Comparison of ENCODE assay signal across 9 cellular contexts in genomic region chr16:57801856-57802634, GRCh38. TPM values are rescaled to one million over a fixed set of nuclear protein-coding genes. Genes with fewer than 3 reads are reported as not detected.
DNase-seq lines count a peak whose midpoint lies in the region; ATAC-seq, FAIRE-seq and TF ChIP-seq lines count a peak whose summit lies in the region.
"Had no signal": no experiment of that assay in that cellular context is flagged by ENCODE, and none has a peak within 500 bp of the region (broad histone marks: within the 10 kb centered on the region; RNA-seq: fewer than 3 reads in every experiment).

A gene with protein sequence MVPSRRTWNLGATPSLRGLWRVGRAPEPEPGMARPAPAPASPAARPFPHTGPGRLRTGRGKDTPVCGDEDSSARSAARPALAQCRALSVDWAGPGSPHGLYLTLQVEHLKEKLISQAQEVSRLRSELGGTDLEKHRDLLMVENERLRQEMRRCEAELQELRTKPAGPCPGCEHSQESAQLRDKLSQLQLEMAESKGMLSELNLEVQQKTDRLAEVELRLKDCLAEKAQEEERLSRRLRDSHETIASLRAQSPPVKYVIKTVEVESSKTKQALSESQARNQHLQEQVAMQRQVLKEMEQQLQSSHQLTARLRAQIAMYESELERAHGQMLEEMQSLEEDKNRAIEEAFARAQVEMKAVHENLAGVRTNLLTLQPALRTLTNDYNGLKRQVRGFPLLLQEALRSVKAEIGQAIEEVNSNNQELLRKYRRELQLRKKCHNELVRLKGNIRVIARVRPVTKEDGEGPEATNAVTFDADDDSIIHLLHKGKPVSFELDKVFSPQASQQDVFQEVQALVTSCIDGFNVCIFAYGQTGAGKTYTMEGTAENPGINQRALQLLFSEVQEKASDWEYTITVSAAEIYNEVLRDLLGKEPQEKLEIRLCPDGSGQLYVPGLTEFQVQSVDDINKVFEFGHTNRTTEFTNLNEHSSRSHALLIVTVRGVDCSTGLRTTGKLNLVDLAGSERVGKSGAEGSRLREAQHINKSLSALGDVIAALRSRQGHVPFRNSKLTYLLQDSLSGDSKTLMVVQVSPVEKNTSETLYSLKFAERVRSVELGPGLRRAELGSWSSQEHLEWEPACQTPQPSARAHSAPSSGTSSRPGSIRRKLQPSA (minus strand): TSS chr16:57802491. CDS start chr16:57798243, 4,248 bp downstream.

- H3K4me1 ChIP-seq in Karpas-422 (ENCODE audit: low read length) = no peaks in the 10 kb centered on the region

- peak; percentile 52 for DNase-seq in GM12891 (ENCODE audit: insufficient read length, low spot score)
- peak; percentile 19 for DNase-seq in NCI-H1105 treated with DMSO at 0.1 percent for 48 hours (lab: John Stamatoyannopoulos, UW)
- peak; percentile 30 to 51 for DNase-seq in activated CD4-positive, alpha-beta T cell treated with anti-CD3 and anti-CD28 coated beads, Interleukin-2, amount 50 U/mL, for 24 hours (ENCODE audit: low read depth in 1 of 2, low spot score in 1 of 2)
- DNase-seq in dedifferentiated amniotic fluid mesenchymal stem cell (ENCODE audit: extremely low spot score) = peak; percentile 55
- DNase-seq in left colon = peak; percentile 69 to 76
- DNase-seq in stimulated activated CD4-positive, alpha-beta T cell treated with anti-CD3 and anti-CD28 coated beads, Interleukin-15, amount 100 ng/mL, for 48 hours (ENCODE audit: low read depth in 2 of 2) = peak; percentile 45 to 59
- no peak for DNase-seq in Karpas-422
- no peak for DNase-seq in cerebellar cortex (ENCODE audit: low spot score)

- no peak within 1 kb of the TSS for H3K9ac ChIP-seq in Karpas-422 (ENCODE audit: low read length)

- H3K36me3 ChIP-seq in Karpas-422 (ENCODE audit: insufficient read depth, low read length) = no peaks in the 10 kb centered on the region
- H3K36me3 ChIP-seq: neutrophil had no signal

- intact Hi-C loops in left colon (cut with DNase I, micrococcal nuclease) = no loop called here

- H3K9me3 ChIP-seq in Karpas-422 (ENCODE audit: low read length) = no peaks in the 10 kb centered on the region
- H3K9me3 ChIP-seq: neutrophil had no signal

- no peak within 1 kb of the TSS for H3K27ac ChIP-seq in Karpas-422 (ENCODE audit: low read length)
- H3K27ac ChIP-seq: neutrophil had no signal

- H3K9me2 ChIP-seq in Karpas-422 (replicated peaks; ENCODE audit: insufficient read depth, low read length) = no peaks in the 10 kb centered on the region

- no peaks in the 10 kb centered on the region for H4K20me1 ChIP-seq in Karpas-422 (ENCODE audit: insufficient read depth, low read depth, low read length)

- no peaks in the 10 kb centered on the region for H3K27me3 ChIP-seq in Karpas-422 (ENCODE audit: low read length)

- H3K4me3 ChIP-seq in Karpas-422 (ENCODE audit: low read length) = no peak within 1 kb of the TSS

- H3K79me2 ChIP-seq in Karpas-422 (ENCODE audit: low read length) = no peaks in the 10 kb centered on the region

- no peak within 1 kb of the TSS for H2AFZ ChIP-seq in Karpas-422 (ENCODE audit: low read length)

- no peak within 1 kb of the TSS for H3K4me2 ChIP-seq in Karpas-422 (ENCODE audit: low read depth, low read length, poor library complexity, severe bottlenecking)

- TF ChIP-seq POLR2A in GM12891 (IDR thresholded peaks at IDR 0.05; ENCODE audit: low read depth, low read length) = no peak

- FAIRE-seq in GM12891 (lab: Jason Lieb, UNC) = no peak

- ATAC-seq in left colon = peak; percentile 45

TF ChIP-seq in GM12891, 5 proteins besides CTCF, POLR2A, EP300 and RAD21:
- TF ChIP-seq SPI1 (IDR thresholded peaks at IDR 0.05; ENCODE audit: low read depth, low read length) (no peak), PAX5 (IDR thresholded peaks at IDR 0.05; ENCODE audit: insufficient read depth, low read length, severe bottlenecking) (no peak), POU2F2 (IDR thresholded peaks at IDR 0.05; ENCODE audit: low read depth, low read length) (no peak), TAF1 (IDR thresholded peaks at IDR 0.05; ENCODE audit: low read depth, low read length) (no peak)

RNA-seq across cellular contexts. Expression of the gene that starts here (rescaled TPM):
- 1.3 TPM for polyA plus RNA-seq in GM12891 (2012; ENCODE audit: low read depth, missing spikeins)
- 1 to 10 TPM; 4.3 to 5.6 TPM for total RNA-seq in left colon
- not detected in 2 replicates for total RNA-seq in Karpas-422 (2014; rRNA removed; shearing (Covaris generic); ENCODE audit: low replicate concordance)

Comparison
In these comparisons a context has a peak if more than half of its experiments do, and no peak if none do; other contexts are left out.
1. DNase-seq: peak in GM12891 (single experiment), NCI-H1105 treated with DMSO at 0.1 percent for 48 hours (single experiment), activated CD4-positive, alpha-beta T cell treated with anti-CD3 and anti-CD28 coated beads, Interleukin-2, amount 50 U/mL, for 24 hours (2 of 2), dedifferentiated amniotic fluid mesenchymal stem cell (single experiment), left colon (2 of 2) and stimulated activated CD4-positive, alpha-beta T cell treated with anti-CD3 and anti-CD28 coated beads, Interleukin-15, amount 100 ng/mL, for 48 hours (2 of 2); none in Karpas-422 (single experiment) and cerebellar cortex (single experiment).